In genomic region chr10:3832022-3832786, GRCh38 we compare ENCODE assay signal across 21 cellular contexts. TPM values are rescaled to one million over a fixed set of nuclear protein-coding genes. Genes with fewer than 3 reads are reported as not detected.
DNase-seq lines count a peak whose midpoint lies in the region; ATAC-seq and TF ChIP-seq lines count a peak whose summit lies in the region.
"Had no signal": no experiment of that assay in that cellular context is flagged by ENCODE, and none has a peak within 500 bp of the region (broad histone marks: within the 10 kb centered on the region; RNA-seq: fewer than 3 reads in every experiment).

No MANE protein-coding gene starts in this region.

- no peak overlapping the region for H3K27ac ChIP-seq in mesenchymal stem cell (ENCODE audit: low read length, poor library complexity, severe bottlenecking)
- H3K27ac ChIP-seq: cardiac muscle cell had no signal

- H3K9ac ChIP-seq in mesenchymal stem cell (ENCODE audit: low read length): peak overlapping the region; percentile 37

- H3K4me3 ChIP-seq in mesenchymal stem cell (ENCODE audit: insufficient read depth in 1 of 2, low read depth in 1 of 2, low read length in 2 of 2): no peak overlapping the region
- H3K4me3 ChIP-seq: cardiac muscle cell, hepatocyte, tibial nerve had no signal

- H3K23ac ChIP-seq in mesenchymal stem cell (ENCODE audit: low read length in 2 of 2): no peak overlapping the region

- H3K36me3 Mint-ChIP-seq in activated CD4-positive, alpha-beta memory T cell treated with anti-CD3 and anti-CD28 coated beads for 36 hours: no peaks in the 10 kb centered on the region
- H3K36me3 Mint-ChIP-seq in activated CD4-positive, alpha-beta memory T cell treated with anti-CD3 and anti-CD28 coated beads, Interleukin-2, amount 10 ng/mL, durations not matched to agents 7 days and 5 days (ENCODE audit: low read depth): no peaks in the 10 kb centered on the region
- H3K36me3 Mint-ChIP-seq: CD8-positive, alpha-beta memory T cell had no signal

- H3K14ac ChIP-seq in mesenchymal stem cell (ENCODE audit: low read length in 2 of 2): no peak overlapping the region

- peak overlapping the region in 1 of 2 experiments; percentile 38 for H3K18ac ChIP-seq in mesenchymal stem cell (ENCODE audit: low read depth in 1 of 2, low read length in 2 of 2)

- no peak overlapping the region for H2BK5ac ChIP-seq in mesenchymal stem cell (ENCODE audit: low read depth, low read length, poor library complexity, severe bottlenecking)

- 98% methylated on average over 4 of the region's 5 CpGs for WGBS in mesenchymal stem cell

- peaks cover 16% of the 10 kb centered on the region for H3K4me1 ChIP-seq in mesenchymal stem cell (ENCODE audit: control insufficient read depth, insufficient read depth, low read depth, low read length)

- H3K4me2 ChIP-seq in mesenchymal stem cell (ENCODE audit: low read length, poor library complexity, severe bottlenecking): no peak overlapping the region
- H3K4me2 ChIP-seq: hepatocyte had no signal

- H2AFZ ChIP-seq in mesenchymal stem cell (ENCODE audit: low read depth, low read length): no peak overlapping the region
- H2AFZ ChIP-seq: hepatocyte had no signal

- CTCF ChIA-PET in activated CD4-positive, alpha-beta memory T cell treated with anti-CD3 and anti-CD28 coated beads for 36 hours (lab: Charles Lee): interaction anchor here (0.6 to 1.4 kb wide), 2 partner anchors 19 kb away, joined by 3 to 4 read pairs; no protein-coding TSS in a partner anchor
- CTCF ChIA-PET in activated CD4-positive, alpha-beta memory T cell treated with anti-CD3 and anti-CD28 coated beads, Interleukin-2, amount 10 ng/mL, durations not matched to agents 7 days and 5 days (lab: Charles Lee): interaction anchor here (0.7 kb wide), 1 partner anchor 786 kb away, joined by 3 read pairs; no protein-coding TSS in a partner anchor

- H3K36me3 ChIP-seq in mesenchymal stem cell (ENCODE audit: control insufficient read depth in 1 of 2, insufficient read depth in 2 of 2, low read depth in 1 of 2, low read length in 2 of 2): no peaks in the 10 kb centered on the region
- H3K36me3 ChIP-seq: cardiac muscle cell, tibial nerve had no signal

- POLR2A ChIA-PET in activated CD4-positive, alpha-beta memory T cell treated with anti-CD3 and anti-CD28 coated beads for 36 hours (lab: Charles Lee): interaction anchor here (0.9 to 1.4 kb wide), 2 partner anchors 47 to 55 kb away, joined by 5 to 6 read pairs; partner anchors contain the start of gene KLF6
- POLR2A ChIA-PET in activated CD4-positive, alpha-beta memory T cell treated with anti-CD3 and anti-CD28 coated beads, Interleukin-2, amount 10 ng/mL, durations not matched to agents 7 days and 5 days (lab: Charles Lee): interaction anchor here (1.0 to 10.8 kb wide), 5 partner anchors 20 to 112 kb away, joined by 3 to 144 read pairs (median 6); partner anchors contain the start of gene KLF6

- ATAC-seq in GM19043 (IDR thresholded peaks at IDR 0.05; ENCODE audit: low read depth, unreplicated experiment) (peak; percentile 43), HG03175 (IDR thresholded peaks at IDR 0.05; ENCODE audit: unreplicated experiment) (peak; percentile 34), GM21619 (IDR thresholded peaks at IDR 0.05; ENCODE audit: unreplicated experiment) (no peak)

- H3K4ac ChIP-seq in mesenchymal stem cell (ENCODE audit: low read depth in 1 of 2, low read length in 2 of 2): no peak overlapping the region

- peak overlapping the region; percentile 70 for H3K27ac Mint-ChIP-seq in activated CD4-positive, alpha-beta memory T cell treated with anti-CD3 and anti-CD28 coated beads for 36 hours
- H3K27ac Mint-ChIP-seq in activated CD4-positive, alpha-beta memory T cell treated with anti-CD3 and anti-CD28 coated beads, Interleukin-2, amount 10 ng/mL, durations not matched to agents 7 days and 5 days: no peak overlapping the region
- H3K27ac Mint-ChIP-seq: activated naive CD8-positive, alpha-beta T cell treated with anti-CD3 and anti-CD28 coated beads, Interleukin-2, amount 10 ng/mL, durations not matched to agents 7 days and 5 days had no signal

- H3K27me3 ChIP-seq in mesenchymal stem cell (ENCODE audit: control insufficient read depth in 1 of 2, insufficient read depth in 1 of 2, low read length in 2 of 2): no peaks in the 10 kb centered on the region
- H3K27me3 ChIP-seq: cardiac muscle cell, hepatocyte, tibial nerve had no signal

- no peak for DNase-seq in activated CD4-positive, alpha-beta memory T cell treated with anti-CD3 and anti-CD28 coated beads for 36 hours
- DNase-seq in activated CD4-positive, alpha-beta memory T cell treated with anti-CD3 and anti-CD28 coated beads, Interleukin-2, amount 10 ng/mL, durations not matched to agents 7 days and 5 days: no peak
- DNase-seq in mesenchymal stem cell (no peak), erythroblast (lab: John Stamatoyannopoulos, UW) (no peak), NCI-H510A (lab: John Stamatoyannopoulos, UW) (no peak)
- DNase-seq: ACHN; activated naive CD8-positive, alpha-beta T cell treated with anti-CD3 and anti-CD28 coated beads, Interleukin-2, amount 10 ng/mL, durations not matched to agents 7 days and 5 days; CD8-positive, alpha-beta memory T cell; effector CD4-positive, alpha-beta T cell; EL; kidney glomerular epithelial cell; MV-4-11; NCI-H2081; nucleus accumbens; stimulated activated CD4-positive, alpha-beta T cell treated with anti-CD3 and anti-CD28 coated beads, Interleukin-2, amount 100 ng/mL, for 48 hours had no signal

- H3K9me3 Mint-ChIP-seq in activated CD4-positive, alpha-beta memory T cell treated with anti-CD3 and anti-CD28 coated beads for 36 hours: no peaks in the 10 kb centered on the region
- no peaks in the 10 kb centered on the region for H3K9me3 Mint-ChIP-seq in activated CD4-positive, alpha-beta memory T cell treated with anti-CD3 and anti-CD28 coated beads, Interleukin-2, amount 10 ng/mL, durations not matched to agents 7 days and 5 days
- H3K9me3 Mint-ChIP-seq: CD8-positive, alpha-beta memory T cell had no signal

- peaks cover 2% of the 10 kb centered on the region for H3K79me1 ChIP-seq in mesenchymal stem cell (replicated peaks; ENCODE audit: low read length, poor library complexity, severe bottlenecking)

- no peaks in the 10 kb centered on the region for H3K27me3 Mint-ChIP-seq in activated CD4-positive, alpha-beta memory T cell treated with anti-CD3 and anti-CD28 coated beads for 36 hours
- H3K27me3 Mint-ChIP-seq in activated CD4-positive, alpha-beta memory T cell treated with anti-CD3 and anti-CD28 coated beads, Interleukin-2, amount 10 ng/mL, durations not matched to agents 7 days and 5 days: no peaks in the 10 kb centered on the region
- H3K27me3 Mint-ChIP-seq: activated naive CD8-positive, alpha-beta T cell treated with anti-CD3 and anti-CD28 coated beads, Interleukin-2, amount 10 ng/mL, durations not matched to agents 7 days and 5 days; CD8-positive, alpha-beta memory T cell had no signal

- no peak overlapping the region for H3K4me3 Mint-ChIP-seq in activated CD4-positive, alpha-beta memory T cell treated with anti-CD3 and anti-CD28 coated beads for 36 hours
- no peak overlapping the region for H3K4me3 Mint-ChIP-seq in activated CD4-positive, alpha-beta memory T cell treated with anti-CD3 and anti-CD28 coated beads, Interleukin-2, amount 10 ng/mL, durations not matched to agents 7 days and 5 days
- H3K4me3 Mint-ChIP-seq: activated naive CD8-positive, alpha-beta T cell treated with anti-CD3 and anti-CD28 coated beads, Interleukin-2, amount 10 ng/mL, durations not matched to agents 7 days and 5 days; CD8-positive, alpha-beta memory T cell had no signal

- no peak overlapping the region for H2AK5ac ChIP-seq in mesenchymal stem cell (ENCODE audit: low read length, severe bottlenecking)

- H2BK12ac ChIP-seq in mesenchymal stem cell (ENCODE audit: low read length in 2 of 2): no peak overlapping the region

- no peak overlapping the region for H4K91ac ChIP-seq in mesenchymal stem cell (ENCODE audit: low read length)

- peaks cover 81% of the 10 kb centered on the region for H3K4me1 Mint-ChIP-seq in activated CD4-positive, alpha-beta memory T cell treated with anti-CD3 and anti-CD28 coated beads for 36 hours (ENCODE audit: low read depth)
- peaks cover 65% of the 10 kb centered on the region for H3K4me1 Mint-ChIP-seq in activated CD4-positive, alpha-beta memory T cell treated with anti-CD3 and anti-CD28 coated beads, Interleukin-2, amount 10 ng/mL, durations not matched to agents 7 days and 5 days

- no peak for TF ChIP-seq POLR2A in erythroblast (IDR thresholded peaks at IDR 0.05; ENCODE audit: low read length)

- H2BK15ac ChIP-seq in mesenchymal stem cell (ENCODE audit: low read depth, poor library complexity, severe bottlenecking): no peak overlapping the region

- intact Hi-C loops in activated CD4-positive, alpha-beta memory T cell treated with anti-CD3 and anti-CD28 coated beads for 36 hours (cut with micrococcal nuclease): no loop called here

- H3K9me3 ChIP-seq in mesenchymal stem cell (ENCODE audit: control insufficient read depth, low read length): no peaks in the 10 kb centered on the region
- H3K9me3 ChIP-seq: tibial nerve had no signal

- H2BK120ac ChIP-seq in mesenchymal stem cell (ENCODE audit: low read depth, low read length): peak overlapping the region; percentile 78

- H4K8ac ChIP-seq in mesenchymal stem cell (ENCODE audit: low read length): no peak overlapping the region

RNA-seq across cellular contexts. Expression of gene KLF6, which starts 47.2 kb away (rescaled TPM):
- 100 to 1,000 TPM; 144 to 151 TPM for total RNA-seq in activated CD4-positive, alpha-beta memory T cell treated with anti-CD3 and anti-CD28 coated beads for 36 hours
- 100 to 1,000 TPM; 220 to 228 TPM for total RNA-seq in activated CD4-positive, alpha-beta memory T cell treated with anti-CD3 and anti-CD28 coated beads, Interleukin-2, amount 10 ng/mL, durations not matched to agents 7 days and 5 days
- 195 TPM for polyA plus RNA-seq in mesenchymal stem cell (2013, experiment 1 of 2)
- polyA plus RNA-seq in mesenchymal stem cell (2013, experiment 2 of 2): 183 TPM
